In genomic region chr9:112655633-112656032, GRCh38 we compare ENCODE assay signal across 15 cellular contexts.
DNase-seq lines count a peak whose midpoint lies in the region; TF ChIP-seq lines count a peak whose summit lies in the region.
"Had no signal": no experiment of that assay in that cellular context is flagged by ENCODE, and none has a peak within 500 bp of the region (broad histone marks: within the 10 kb centered on the region; RNA-seq: fewer than 3 reads in every experiment).

No MANE protein-coding gene starts in this region.

- H3K79me2 ChIP-seq in H9 (ENCODE audit: insufficient read depth, low read length) = no peaks in the 10 kb centered on the region

- no peak overlapping the region for H4K5ac ChIP-seq in H9 (ENCODE audit: insufficient read length, low read depth, low read length)

- H3K79me1 ChIP-seq in H9 (ENCODE audit: insufficient read depth, low read depth, low read length, poor library complexity, severe bottlenecking) = no peaks in the 10 kb centered on the region

- no peaks in the 10 kb centered on the region for H4K20me1 ChIP-seq in H9 (ENCODE audit: control insufficient read depth, insufficient read depth, insufficient read length)
- H4K20me1 ChIP-seq: BLaER1 treated with 17β-estradiol and CSF1 and Interleukin-3, amounts not matched to agents 10 nM and 100 nM had no signal

- no peaks in the 10 kb centered on the region for H3K9me3 Mint-ChIP-seq in H9
- H3K9me3 Mint-ChIP-seq in progenitor cell of endocrine pancreas (ENCODE audit: low read depth) = peaks cover 7% of the 10 kb centered on the region

- no peak for TF ChIP-seq POLR2A in breast epithelium (IDR thresholded peaks at IDR 0.05)

- no peak overlapping the region for H3K4me3 Mint-ChIP-seq in H9
- H3K4me3 Mint-ChIP-seq in progenitor cell of endocrine pancreas (ENCODE audit: low read depth) = no peak overlapping the region
- H3K4me3 Mint-ChIP-seq: CD8-positive, alpha-beta memory T cell had no signal

- no peak overlapping the region for H3K23ac ChIP-seq in H9 (ENCODE audit: insufficient read length, low read depth, low read length)

- H2AK5ac ChIP-seq in H9 (ENCODE audit: insufficient read length, low read length) = no peak overlapping the region

- H3K56ac ChIP-seq in H9 (ENCODE audit: insufficient read length, low read depth, low read length) = no peak overlapping the region

- H3K9ac ChIP-seq in H9 (ENCODE audit: extremely low read depth, insufficient read length, low read length) = no peak overlapping the region
- H3K9ac ChIP-seq: BLaER1 treated with 17β-estradiol and CSF1 and Interleukin-3, amounts not matched to agents 10 nM and 100 nM had no signal

- H4K8ac ChIP-seq in H9 (replicated peaks; ENCODE audit: insufficient read length, low read depth, low read length) = no peak overlapping the region

- no peak overlapping the region for H2BK12ac ChIP-seq in H9 (ENCODE audit: insufficient read length, low read depth, low read length)

- H3K4ac ChIP-seq in H9 (ENCODE audit: low read depth, low read length) = no peak overlapping the region

- no peaks in the 10 kb centered on the region for H3K23me2 ChIP-seq in H9 (ENCODE audit: insufficient read length, low read depth, low read length, poor library complexity, severe bottlenecking)

- H2BK5ac ChIP-seq in H9 (ENCODE audit: insufficient read length, low read length) = no peak overlapping the region

- H3T11ph ChIP-seq in H9 (ENCODE audit: low read length) = no peak overlapping the region

- no peak overlapping the region for H3K18ac ChIP-seq in H9 (ENCODE audit: insufficient read length, low read depth, low read length)

- H2BK15ac ChIP-seq in H9 (ENCODE audit: low read depth, low read length) = no peak overlapping the region

- H3K36me3 Mint-ChIP-seq in H9 (ENCODE audit: insufficient read depth in 1 of 3, low read depth in 3 of 3) (peaks cover 8 to 16% (median 9%) of the 10 kb centered on the region in 3 experiments; a peak in 6 of 7 replicates), progenitor cell of endocrine pancreas (ENCODE audit: insufficient read depth) (peaks cover 36% of the 10 kb centered on the region)

- peaks cover 36 to 38% of the 10 kb centered on the region in 2 experiments for H3K4me1 Mint-ChIP-seq in H9
- H3K4me1 Mint-ChIP-seq in progenitor cell of endocrine pancreas (ENCODE audit: low read depth) = peaks cover 5% of the 10 kb centered on the region
- H3K4me1 Mint-ChIP-seq: CD8-positive, alpha-beta memory T cell had no signal

- DNase-seq in H9 (no peak), astrocyte of the hippocampus (ENCODE audit: low read depth, low spot score) (peak; percentile 8), islet precursor cell (peak; percentile 88), progenitor cell of endocrine pancreas (ENCODE audit: low spot score, unreplicated experiment) (no peak), retina (no peak), NOMO-1 treated with dmso at 0.1 percent for 144 hours (lab: John Stamatoyannopoulos, UW; ENCODE audit: unreplicated experiment) (no peak), breast epithelium (ENCODE audit: low spot score in 2 of 2) (no peak)
- DNase-seq: CD8-positive, alpha-beta memory T cell; DMS79 treated with DMSO at 0.1 percent for 48 hours; KBM-7; NCI-H1105 treated with DMSO at 0.1 percent for 48 hours; NCI-H1694; NCI-H2081 treated with DMSO at 0.1 percent for 48 hours; NCI-H446 treated with DMSO at 0.1 percent for 48 hours had no signal

- no peak overlapping the region for H2BK120ac ChIP-seq in H9 (ENCODE audit: low read depth, low read length, poor library complexity, severe bottlenecking)

- H3K4me2 ChIP-seq in H9 (ENCODE audit: insufficient read depth, insufficient read length, low read length) = no peak overlapping the region
- H3K4me2 ChIP-seq: BLaER1 treated with 17β-estradiol and CSF1 and Interleukin-3, amounts not matched to agents 10 nM and 100 nM had no signal

- no peak overlapping the region for H3K14ac ChIP-seq in H9 (ENCODE audit: insufficient read depth, low read length)

- H3K27ac Mint-ChIP-seq in H9 (peak overlapping the region; percentile 16 to 76 (median 37)), progenitor cell of endocrine pancreas (peak overlapping the region; percentile 87)
- H3K27ac Mint-ChIP-seq: CD8-positive, alpha-beta memory T cell had no signal

- no peaks in the 10 kb centered on the region for H3K9me3 ChIP-seq in H9 (ENCODE audit: control insufficient read depth, low read depth, low read length)
- H3K9me3 ChIP-seq in breast epithelium = no peaks in the 10 kb centered on the region
- H3K9me3 ChIP-seq: BLaER1 treated with 17β-estradiol and CSF1 and Interleukin-3, amounts not matched to agents 10 nM and 100 nM had no signal

- H3K27ac ChIP-seq in H9 (ENCODE audit: insufficient read length, low read depth, low read length) (no peak overlapping the region), breast epithelium (no peak overlapping the region)
- H3K27ac ChIP-seq: BLaER1 treated with 17β-estradiol and CSF1 and Interleukin-3, amounts not matched to agents 10 nM and 100 nM had no signal

- no peak overlapping the region for H3K4me3 ChIP-seq in breast epithelium
- H3K4me3 ChIP-seq: BLaER1 treated with 17β-estradiol and CSF1 and Interleukin-3, amounts not matched to agents 10 nM and 100 nM had no signal

- H3K4me1 ChIP-seq in H9 (ENCODE audit: insufficient read depth, low read length) (peaks cover 5% of the 10 kb centered on the region; the same call in 1 of the 2 replicates), breast epithelium (no peaks in the 10 kb centered on the region)
- H3K4me1 ChIP-seq: BLaER1 treated with 17β-estradiol and CSF1 and Interleukin-3, amounts not matched to agents 10 nM and 100 nM had no signal

- no CpG with 5 or more reads among the region's 3 CpGs for WGBS in H9 (ENCODE audit: extremely low coverage, insufficient read length, low lambda C conversion rate)

- H3K27me3 ChIP-seq in H9 (ENCODE audit: insufficient read depth, low read length) = no peaks in the 10 kb centered on the region
- no peaks in the 10 kb centered on the region for H3K27me3 ChIP-seq in breast epithelium
- H3K27me3 ChIP-seq: BLaER1 treated with 17β-estradiol and CSF1 and Interleukin-3, amounts not matched to agents 10 nM and 100 nM had no signal

- no peaks in the 10 kb centered on the region for H3K27me3 Mint-ChIP-seq in H9 (ENCODE audit: low read depth)
- no peaks in the 10 kb centered on the region for H3K27me3 Mint-ChIP-seq in progenitor cell of endocrine pancreas

- intact Hi-C loops in breast epithelium (cut with DNase I; ENCODE audit: low total_unique reads) = no loop called here

- H4K91ac ChIP-seq in H9 (ENCODE audit: insufficient read length, low read depth, low read length) = no peak overlapping the region

- no peaks in the 10 kb centered on the region for H3K36me3 ChIP-seq in breast epithelium

- no peak overlapping the region for H2AFZ ChIP-seq in H9 (ENCODE audit: low read length)

- TF ChIP-seq CTCF in H9 (conservative IDR thresholded peaks at IDR 0.05) = no peak
- TF ChIP-seq CTCF in progenitor cell of endocrine pancreas (IDR thresholded peaks at IDR 0.05; ENCODE audit: unreplicated experiment) = no peak
- TF ChIP-seq CTCF in breast epithelium (IDR thresholded peaks at IDR 0.05) = no peak

- no peak overlapping the region for H2BK20ac ChIP-seq in H9 (ENCODE audit: low read depth, low read length, poor library complexity, severe bottlenecking)

Comparison
In these comparisons a context has a peak if more than half of its experiments do, and no peak if none do; other contexts are left out.
1. DNase-seq: peak in astrocyte of the hippocampus (single experiment) and islet precursor cell (single experiment); none in H9 (single experiment), progenitor cell of endocrine pancreas (single experiment), retina (single experiment), NOMO-1 treated with dmso at 0.1 percent for 144 hours (single experiment) and breast epithelium (0 of 2).